Comparison of ENCODE assay signal across 2 cellular contexts in genomic region chrX:38052096-38052495, GRCh38.
TF ChIP-seq lines count a peak whose summit lies in the region.

No MANE protein-coding gene starts in this region.

TF ChIP-seq in A549, 52 proteins besides CTCF, POLR2A, EP300 and RAD21:
- no peak for TF ChIP-seq CHD4 (IDR thresholded peaks at IDR 0.05; ENCODE audit: borderline replicate concordance)
- no peak for TF ChIP-seq TP53 (CRISPR knock-in tag; IDR thresholded peaks at IDR 0.05)
- no peak for TF ChIP-seq ZFP36 (IDR thresholded peaks at IDR 0.05; ENCODE audit: borderline replicate concordance, partially characterized antibody)
- TF ChIP-seq NPAS2 (CRISPR knock-in tag; IDR thresholded peaks at IDR 0.05; ENCODE audit: borderline replicate concordance), result no peak
- TF ChIP-seq FOSL2 (IDR thresholded peaks at IDR 0.05), result no peak
- peak; percentile 21; the same call in 1 of the 2 replicates for TF ChIP-seq FOSL2 (CRISPR knock-in tag; IDR thresholded peaks at IDR 0.05)
- TF ChIP-seq HOXB13 (CRISPR knock-in tag; IDR thresholded peaks at IDR 0.05; ENCODE audit: low read depth), result no peak
- TF ChIP-seq ZNF302 (CRISPR knock-in tag; IDR thresholded peaks at IDR 0.05), result no peak
- TF ChIP-seq HOXA7 (CRISPR knock-in tag; IDR thresholded peaks at IDR 0.05), result no peak
- TF ChIP-seq ATOH8 (CRISPR knock-in tag; IDR thresholded peaks at IDR 0.05; ENCODE audit: low read depth), result no peak
- TF ChIP-seq EHMT2 (IDR thresholded peaks at IDR 0.05; ENCODE audit: low read depth), result no peak
- TF ChIP-seq E2F6 (IDR thresholded peaks at IDR 0.05; ENCODE audit: borderline replicate concordance, low read depth), result no peak
- no peak for TF ChIP-seq NFE2L2 (conservative IDR thresholded peaks at IDR 0.05; ENCODE audit: low read length)
- TF ChIP-seq PHF8 (IDR thresholded peaks at IDR 0.05; ENCODE audit: borderline replicate concordance, low read depth), result no peak
- TF ChIP-seq JUNB (IDR thresholded peaks at IDR 0.05), result peak; percentile 16; the same call in 1 of the 2 replicates

TF ChIP-seq in GM23338, 12 proteins besides CTCF, POLR2A, EP300 and RAD21:
- TF ChIP-seq ZNF114 (CRISPR knock-in tag; IDR thresholded peaks at IDR 0.05), result no peak
- no peak for TF ChIP-seq EZH2 (IDR thresholded peaks at IDR 0.05; ENCODE audit: low read depth, unreplicated experiment)
- TF ChIP-seq REST (IDR thresholded peaks at IDR 0.05; ENCODE audit: unreplicated experiment), result no peak
- no peak for TF ChIP-seq ZNF331 (CRISPR knock-in tag; IDR thresholded peaks at IDR 0.05; ENCODE audit: low read depth)
- TF ChIP-seq JUNB (IDR thresholded peaks at IDR 0.05; ENCODE audit: unreplicated experiment), result no peak
- TF ChIP-seq POLR2AphosphoS5 (IDR thresholded peaks at IDR 0.05; ENCODE audit: low read depth), result no peak
- no peak for TF ChIP-seq STAT1 (IDR thresholded peaks at IDR 0.05; ENCODE audit: unreplicated experiment)
- TF ChIP-seq EZH2phosphoT487 (IDR thresholded peaks at IDR 0.05; ENCODE audit: unreplicated experiment), result no peak
- no peak for TF ChIP-seq ZNF462 (CRISPR knock-in tag; IDR thresholded peaks at IDR 0.05)
- TF ChIP-seq NANOG (IDR thresholded peaks at IDR 0.05; ENCODE audit: borderline replicate concordance), result no peak
- no peak for TF ChIP-seq ETS1 (IDR thresholded peaks at IDR 0.05)
- no peak for TF ChIP-seq CREB1 (CRISPR knock-in tag; IDR thresholded peaks at IDR 0.05; ENCODE audit: low read depth)
